In genomic region chr21:6467895-6468294, GRCh38 we compare ENCODE assay signal across 7 cellular contexts.
A peak's percentile ranks its signal among the peaks of the same experiment; 100 is the strongest.
DNase-seq lines count a peak whose midpoint lies in the region; ATAC-seq and TF ChIP-seq lines count a peak whose summit lies in the region.
"Not testable (repeated sequence)": the region's sequence is repeated elsewhere in the genome, so short reads cannot be mapped to it uniquely, and the experiment has no call there.

No MANE protein-coding gene starts in this region.

- H4K20me1 ChIP-seq in GM23338 (replicated peaks; ENCODE audit: insufficient read depth) = not testable (repeated sequence)

- H3K4me1 Mint-ChIP-seq in GM23338; activated CD8-positive, alpha-beta T cell treated with anti-CD3 and anti-CD28 coated beads for 36 hours (ENCODE audit: low read depth); activated T-cell treated with anti-CD3 and anti-CD28 coated beads, Interleukin-2, amount 50 U/mL, for 72 hours (ENCODE audit: low read depth); stimulated activated naive CD8-positive, alpha-beta T cell treated with anti-CD3 and anti-CD28 coated beads, Interleukin-15, amount 100 ng/mL, for 72 hours: not testable (repeated sequence)

- H3F3A ChIP-seq in GM23338 (replicated peaks; ENCODE audit: low read depth) = not testable (repeated sequence)

- H3K4me2 ChIP-seq in GM23338 = not testable (repeated sequence)

- not testable (repeated sequence) for H3K36me3 ChIP-seq in GM23338 (ENCODE audit: insufficient read depth); gastroesophageal sphincter

- not testable (repeated sequence) for H3K27me3 ChIP-seq in GM23338 (ENCODE audit: insufficient read depth); gastroesophageal sphincter

- H2AFZ ChIP-seq in GM23338 = not testable (repeated sequence)

- not testable (repeated sequence) for TF ChIP-seq EP300 in gastroesophageal sphincter (IDR thresholded peaks at IDR 0.05)

- H3K9me3 ChIP-seq in gastroesophageal sphincter = not testable (repeated sequence)

- CTCF ChIA-PET in activated CD8-positive, alpha-beta T cell treated with anti-CD3 and anti-CD28 coated beads for 36 hours (lab: Charles Lee) = not testable (repeated sequence)

- not testable (repeated sequence) for H3K9me3 Mint-ChIP-seq in GM23338; activated CD8-positive, alpha-beta T cell treated with anti-CD3 and anti-CD28 coated beads for 36 hours; activated T-cell treated with anti-CD3 and anti-CD28 coated beads, Interleukin-2, amount 50 U/mL, for 72 hours; stimulated activated naive CD8-positive, alpha-beta T cell treated with anti-CD3 and anti-CD28 coated beads, Interleukin-15, amount 100 ng/mL, for 72 hours

- peak; percentile 8; the same call in 2 of the 3 replicates for ATAC-seq in GM23338
- peak; percentile 13; the same call in 1 of the 3 replicates for ATAC-seq in SK-N-SH treated with all-trans-retinoic acid at 6 μM for 48 hours
- peak; percentile 25 for ATAC-seq in activated CD8-positive, alpha-beta T cell treated with anti-CD3 and anti-CD28 coated beads for 36 hours
- peak; percentile 43 to 44 for ATAC-seq in activated T-cell treated with anti-CD3 and anti-CD28 coated beads, Interleukin-2, amount 50 U/mL, for 72 hours (replicated peaks in 1 of 2)
- peak; percentile 24 for ATAC-seq in gastroesophageal sphincter
- ATAC-seq in left lobe of liver = peak; percentile 31
- peak; percentile 56 for ATAC-seq in stimulated activated naive CD8-positive, alpha-beta T cell treated with anti-CD3 and anti-CD28 coated beads, Interleukin-15, amount 100 ng/mL, for 72 hours

- H3K4me3 Mint-ChIP-seq in GM23338; activated CD8-positive, alpha-beta T cell treated with anti-CD3 and anti-CD28 coated beads for 36 hours; activated T-cell treated with anti-CD3 and anti-CD28 coated beads, Interleukin-2, amount 50 U/mL, for 72 hours; stimulated activated naive CD8-positive, alpha-beta T cell treated with anti-CD3 and anti-CD28 coated beads, Interleukin-15, amount 100 ng/mL, for 72 hours: not testable (repeated sequence)

- H3K27me3 Mint-ChIP-seq in GM23338 (ENCODE audit: insufficient read depth, low read depth, poor library complexity); activated CD8-positive, alpha-beta T cell treated with anti-CD3 and anti-CD28 coated beads for 36 hours; activated T-cell treated with anti-CD3 and anti-CD28 coated beads, Interleukin-2, amount 50 U/mL, for 72 hours (ENCODE audit: low read depth); stimulated activated naive CD8-positive, alpha-beta T cell treated with anti-CD3 and anti-CD28 coated beads, Interleukin-15, amount 100 ng/mL, for 72 hours: not testable (repeated sequence)

- intact Hi-C loops in activated CD8-positive, alpha-beta T cell treated with anti-CD3 and anti-CD28 coated beads for 36 hours (cut with micrococcal nuclease) = not testable (repeated sequence)

- not testable (repeated sequence) for TF ChIP-seq POLR2A in gastroesophageal sphincter (IDR thresholded peaks at IDR 0.05)

- not testable (repeated sequence) for H3K4me1 ChIP-seq in GM23338 (ENCODE audit: insufficient read depth); gastroesophageal sphincter

- not testable (repeated sequence) for H3K9me2 ChIP-seq in GM23338 (ENCODE audit: insufficient read depth)

- H3K36me3 Mint-ChIP-seq in GM23338 (ENCODE audit: low read depth); activated CD8-positive, alpha-beta T cell treated with anti-CD3 and anti-CD28 coated beads for 36 hours (ENCODE audit: low read depth); activated T-cell treated with anti-CD3 and anti-CD28 coated beads, Interleukin-2, amount 50 U/mL, for 72 hours (ENCODE audit: insufficient read depth in 2 of 2): not testable (repeated sequence)

- H3K27ac ChIP-seq in GM23338 (ENCODE audit: low read depth); gastroesophageal sphincter: not testable (repeated sequence)

- H3K27ac Mint-ChIP-seq in GM23338; activated CD8-positive, alpha-beta T cell treated with anti-CD3 and anti-CD28 coated beads for 36 hours; activated T-cell treated with anti-CD3 and anti-CD28 coated beads, Interleukin-2, amount 50 U/mL, for 72 hours; stimulated activated naive CD8-positive, alpha-beta T cell treated with anti-CD3 and anti-CD28 coated beads, Interleukin-15, amount 100 ng/mL, for 72 hours: not testable (repeated sequence)

- WGBS in gastroesophageal sphincter (ENCODE audit: low coverage in 1 of 2), 2 donors = no CpG with 5 or more reads among the region's 53 CpGs

- H3K4me3 ChIP-seq in GM23338, gastroesophageal sphincter: not testable (repeated sequence)

- not testable (repeated sequence) for H3K79me2 ChIP-seq in GM23338 (replicated peaks; ENCODE audit: insufficient read depth)

- not testable (repeated sequence) for DNase-seq in GM23338 (ENCODE audit: low spot score); activated CD8-positive, alpha-beta T cell treated with anti-CD3 and anti-CD28 coated beads for 36 hours; activated T-cell treated with anti-CD3 and anti-CD28 coated beads, Interleukin-2, amount 50 U/mL, for 72 hours; left lobe of liver (ENCODE audit: low spot score); stimulated activated naive CD8-positive, alpha-beta T cell treated with anti-CD3 and anti-CD28 coated beads, Interleukin-15, amount 100 ng/mL, for 72 hours

- not testable (repeated sequence) for TF ChIP-seq CTCF in GM23338 (conservative IDR thresholded peaks at IDR 0.05; ENCODE audit: low read depth in 2 of 2); activated CD8-positive, alpha-beta T cell treated with anti-CD3 and anti-CD28 coated beads for 36 hours (IDR thresholded peaks at IDR 0.05); gastroesophageal sphincter (IDR thresholded peaks at IDR 0.05)

- POLR2A ChIA-PET in activated CD8-positive, alpha-beta T cell treated with anti-CD3 and anti-CD28 coated beads for 36 hours (lab: Charles Lee) = not testable (repeated sequence)
